In genomic region chr1:182990413-182991144, GRCh38 we compare ENCODE assay signal across 1 cellular context.
TF ChIP-seq lines count a peak whose summit lies in the region.

No MANE protein-coding gene starts in this region.

TF ChIP-seq in SK-N-SH, 30 proteins besides CTCF, POLR2A, EP300 and RAD21 (continued from another document):
- TF ChIP-seq REST (IDR thresholded peaks at IDR 0.05; ENCODE audit: low read depth, low read length) (no peak), PBX3 (IDR thresholded peaks at IDR 0.05) (0 out of 2 replicates have a peak, but pooled peaks have one; percentile 16), CHD2 (IDR thresholded peaks at IDR 0.05; ENCODE audit: low read length, partially characterized antibody) (no peak), GABPA (IDR thresholded peaks at IDR 0.05; ENCODE audit: low read depth) (no peak), ZBTB33 (IDR thresholded peaks at IDR 0.05; ENCODE audit: borderline replicate concordance, low read depth) (no peak), USF1 (IDR thresholded peaks at IDR 0.05; ENCODE audit: borderline replicate concordance, low read depth) (no peak), MAX (IDR thresholded peaks at IDR 0.05; ENCODE audit: low read depth) (no peak), RCOR1 (IDR thresholded peaks at IDR 0.05; ENCODE audit: low read length) (no peak), USF2 (IDR thresholded peaks at IDR 0.05; ENCODE audit: borderline replicate concordance, low read depth, low read length) (no peak), TEAD4 (IDR thresholded peaks at IDR 0.05; ENCODE audit: borderline replicate concordance, insufficient read depth) (no peak), TAF1 (IDR thresholded peaks at IDR 0.05; ENCODE audit: borderline replicate concordance, low read depth, low read length) (no peak)
TF ChIP-seq in SK-N-SH: peak in this region for 5.
